Comparison of ENCODE assay signal across 1 cellular context in genomic region chr17:38958756-38959155, GRCh38.
TF ChIP-seq lines count a peak whose summit lies in the region.

No MANE protein-coding gene starts in this region.

TF ChIP-seq in SK-N-SH, 30 proteins besides CTCF, POLR2A, EP300 and RAD21:
- TF ChIP-seq MAX (IDR thresholded peaks at IDR 0.05; ENCODE audit: low read depth) (0 out of 2 replicates have a peak, but pooled peaks have one; percentile 13), SMC3 (IDR thresholded peaks at IDR 0.05; ENCODE audit: low read depth, low read length) (no peak), PBX3 (IDR thresholded peaks at IDR 0.05) (peak; percentile 14; the same call in 1 of the 2 replicates), MEF2A (IDR thresholded peaks at IDR 0.05; ENCODE audit: borderline replicate concordance, low read depth) (no peak), TEAD4 (IDR thresholded peaks at IDR 0.05; ENCODE audit: borderline replicate concordance, insufficient read depth) (peak; percentile 87; the same call in 1 of the 2 replicates), RXRA (IDR thresholded peaks at IDR 0.05; ENCODE audit: borderline replicate concordance, low read depth) (no peak), TCF12 (IDR thresholded peaks at IDR 0.05) (no peak; the same call in 1 of the 2 replicates), POLR2AphosphoS5 (IDR thresholded peaks at IDR 0.05; ENCODE audit: low read depth, low read length) (peak; percentile 29; the same call in 1 of the 2 replicates), FOXJ3 (CRISPR knock-in tag; IDR thresholded peaks at IDR 0.05) (no peak), TAF1 (IDR thresholded peaks at IDR 0.05; ENCODE audit: borderline replicate concordance, low read depth, low read length) (no peak)
